Comparison of ENCODE assay signal across 25 cellular contexts in the genomic region with DNA sequence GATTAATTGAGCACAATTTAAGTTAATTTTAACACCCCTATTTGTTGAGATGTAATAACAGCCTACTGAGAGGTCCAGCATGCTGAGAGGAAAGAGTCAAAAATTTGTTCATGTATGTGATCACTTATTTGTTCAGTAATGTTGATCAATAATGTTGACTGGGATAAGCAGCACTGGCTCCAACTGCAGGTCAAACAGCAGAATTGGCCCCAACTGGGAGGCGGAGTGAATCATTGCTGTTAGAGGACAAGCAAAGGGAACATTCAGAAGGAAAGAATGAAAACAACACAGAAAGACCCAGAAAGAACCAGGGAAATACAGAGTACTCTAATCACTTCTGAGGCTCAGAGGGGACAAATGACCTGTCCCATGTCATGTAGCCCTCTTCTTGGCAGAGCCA.
"Had no signal": no experiment of that assay in that cellular context is flagged by ENCODE, and none has a peak within 500 bp of the region (broad histone marks: within the 10 kb centered on the region; RNA-seq: fewer than 3 reads in every experiment).

No MANE protein-coding gene starts in this region.

- H3K27me3 ChIP-seq: ascending aorta, breast epithelium, cardiac muscle cell, colonic mucosa, gastroesophageal sphincter had no signal

- H3K36me3 ChIP-seq: breast epithelium, cardiac muscle cell, colonic mucosa had no signal

- H3K4me3 ChIP-seq: ascending aorta, breast epithelium, cardiac muscle cell, colonic mucosa, gastroesophageal sphincter had no signal

- FAIRE-seq: endometrium had no signal

- ATAC-seq: activated CD4-positive, alpha-beta T cell treated with anti-CD3 and anti-CD28 coated beads for 36 hours; activated CD8-positive, alpha-beta memory T cell treated with anti-CD3 and anti-CD28 coated beads, Interleukin-2, amount 10 ng/mL, durations not matched to agents 7 days and 5 days; activated CD8-positive, alpha-beta T cell treated with anti-CD3 and anti-CD28 coated beads, Interleukin-2, amount 10 ng/mL, durations not matched to agents 7 days and 5 days; esophagus mucosa; gastroesophageal sphincter had no signal

- DNase-seq: activated CD4-positive, alpha-beta memory T cell treated with anti-CD3 and anti-CD28 coated beads for 36 hours; activated CD4-positive, alpha-beta T cell treated with anti-CD3 and anti-CD28 coated beads for 36 hours; activated CD4-positive, alpha-beta T cell treated with anti-CD3 and anti-CD28 coated beads, Interleukin-2, amount 10 ng/mL, durations not matched to agents 24 days and 14 days; activated CD4-positive, CD25-positive, alpha-beta regulatory T cell; activated CD4-positive, CD25-positive, alpha-beta regulatory T cell treated with anti-CD3 and anti-CD28 coated beads, Interleukin-2, amount 50 U/mL, for 72 hours; activated CD8-positive, alpha-beta memory T cell treated with anti-CD3 and anti-CD28 coated beads, Interleukin-2, amount 10 ng/mL, durations not matched to agents 7 days and 5 days; activated CD8-positive, alpha-beta memory T cell treated with anti-CD3 and anti-CD28 coated beads, Interleukin-2, amount 50 U/mL, for 4 hours; activated CD8-positive, alpha-beta T cell treated with anti-CD3 and anti-CD28 coated beads, Interleukin-2, amount 10 ng/mL, durations not matched to agents 7 days and 5 days; activated effector memory CD4-positive, alpha-beta T cell treated with anti-CD3 and anti-CD28 coated beads, Interleukin-2, amount 50 U/mL, for 16 hours; activated naive CD4-positive, alpha-beta T cell treated with anti-CD3 and anti-CD28 coated beads for 36 hours; activated naive CD8-positive, alpha-beta T cell treated with anti-CD3 and anti-CD28 coated beads, Interleukin-2, amount 10 ng/mL, durations not matched to agents 7 days and 5 days; activated T-cell treated with anti-CD3 and anti-CD28 coated beads, Interleukin-2, amount 50 U/mL, for 1 hour; activated T-cell treated with anti-CD3 and anti-CD28 coated beads, Interleukin-2, amount 50 U/mL, for 48 hours; central memory CD4-positive, alpha-beta T cell; cerebellar nuclear complex; colonic mucosa; effector CD8-positive, alpha-beta T cell; foreskin melanocyte; T-helper 2 cell had no signal

- H3K9me3 ChIP-seq: colonic mucosa had no signal

- H3K4me1 ChIP-seq: ascending aorta, breast epithelium, colonic mucosa, gastroesophageal sphincter had no signal

- H3K27ac ChIP-seq: ascending aorta, breast epithelium, cardiac muscle cell, colonic mucosa, gastroesophageal sphincter had no signal
